Comparison of ENCODE assay signal across 2 cellular contexts in genomic region chr19:41305923-41306322, GRCh38.
TF ChIP-seq lines count a peak whose summit lies in the region.

No MANE protein-coding gene starts in this region.

TF ChIP-seq in Ishikawa, 13 proteins besides CTCF, POLR2A, EP300 and RAD21:
- TF ChIP-seq TEAD4 (IDR thresholded peaks at IDR 0.05) (no peak), REST (IDR thresholded peaks at IDR 0.05; ENCODE audit: low read depth) (peak; percentile 49; the same call in 1 of the 2 replicates)

TF ChIP-seq in GM12878, 131 proteins besides CTCF, POLR2A, EP300 and RAD21:
- peak; percentile 23; the same call in 1 of the 2 replicates for TF ChIP-seq POLR2AphosphoS2 (IDR thresholded peaks at IDR 0.05; ENCODE audit: low read depth, low read length)
- TF ChIP-seq REST (IDR thresholded peaks at IDR 0.05; ENCODE audit: low read depth, low read length) = peak; percentile 67; the same call in 1 of the 2 replicates
- TF ChIP-seq HDAC6 (IDR thresholded peaks at IDR 0.05; ENCODE audit: unreplicated experiment) = no peak
- no peak for TF ChIP-seq BCL3 (IDR thresholded peaks at IDR 0.05; ENCODE audit: borderline replicate concordance, insufficient read depth, low read depth, low read length, poor library complexity, severe bottlenecking)
